In the genomic region with DNA sequence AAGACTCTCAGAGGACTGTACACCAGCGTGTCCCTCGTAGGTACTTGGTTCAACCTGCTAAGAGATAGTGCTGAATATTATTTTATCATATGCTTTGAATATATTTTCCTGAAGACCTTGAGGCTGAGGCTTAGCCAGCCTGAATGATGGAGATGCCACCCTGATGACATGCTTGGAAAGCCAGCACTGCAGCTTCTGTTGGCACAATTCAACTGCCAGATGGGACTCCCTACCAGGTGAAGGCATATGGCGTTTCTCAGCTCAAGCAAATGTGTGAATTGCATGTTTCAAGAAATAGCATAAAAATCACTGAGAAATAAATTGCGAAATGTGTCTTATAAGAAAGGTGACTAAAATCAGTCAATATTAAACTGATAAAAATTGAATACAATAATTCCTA, we compare ENCODE assay signal across 22 cellular contexts.
"Had no signal": no experiment of that assay in that cellular context is flagged by ENCODE, and none has a peak within 500 bp of the region (broad histone marks: within the 10 kb centered on the region; RNA-seq: fewer than 3 reads in every experiment).

No MANE protein-coding gene starts in this region.

- H3K4me1 Mint-ChIP-seq: activated naive CD8-positive, alpha-beta T cell treated with anti-CD3 and anti-CD28 coated beads for 36 hours; stimulated activated memory B cell treated with anti-CD40 and anti-IgM and Interleukin-4, amounts not matched to agents 10 μg/mL and 1 μg/mL and 100 μg/mL, for 72 hours had no signal

- H3K36me3 Mint-ChIP-seq: activated naive CD8-positive, alpha-beta T cell treated with anti-CD3 and anti-CD28 coated beads for 36 hours; natural killer cell treated with Interleukin-12 subunit alpha and Interleukin-12 subunit beta and Interleukin-15 and Interleukin-18, amount 100 ng/mL, for 72 hours; stimulated activated memory B cell treated with anti-CD40 and anti-IgM and Interleukin-4, amounts not matched to agents 10 μg/mL and 1 μg/mL and 100 μg/mL, for 72 hours had no signal

- H3K4me3 Mint-ChIP-seq: activated naive CD8-positive, alpha-beta T cell treated with anti-CD3 and anti-CD28 coated beads for 36 hours; activated T-helper 1 cell treated with anti-CD3 and anti-CD28 coated beads, Interleukin-12 subunit alpha, Interleukin-12 subunit beta, Interleukin-2, Interleukin-4 antibody, amounts not matched to agents 30 ng/mL and 10 ng/mL and 1 ng/mL, durations not matched to agents 14 hours and 24 hours and 36 hours; effector memory CD8-positive, alpha-beta T cell; natural killer cell treated with Interleukin-12 subunit alpha and Interleukin-12 subunit beta and Interleukin-15 and Interleukin-18, amount 100 ng/mL, for 72 hours; stimulated activated memory B cell treated with anti-CD40 and anti-IgM and Interleukin-4, amounts not matched to agents 10 μg/mL and 1 μg/mL and 100 μg/mL, for 72 hours had no signal

- DNase-seq: activated CD4-positive, alpha-beta T cell treated with anti-CD3 and anti-CD28 coated beads, Interleukin-2, amount 50 U/mL, for 1 hour; activated gamma-delta T cell treated with Interleukin-2 at 50 U/mL for 16 hours; activated naive CD8-positive, alpha-beta T cell treated with anti-CD3 and anti-CD28 coated beads for 36 hours; activated T-cell treated with anti-CD3 and anti-CD28 coated beads for 4 hours; amniotic stem cell; effector memory CD8-positive, alpha-beta T cell; foreskin keratinocyte; islet precursor cell; left colon; lower lobe of right lung; sigmoid colon; stimulated activated CD4-positive, alpha-beta T cell treated with anti-CD3 and anti-CD28 coated beads, Interleukin-4, amount 100 ng/mL, for 4 hours; testis; upper lobe of right lung had no signal

- H3K27me3 ChIP-seq: cardiac muscle cell, foreskin keratinocyte, hepatocyte, neutrophil, sigmoid colon, testis had no signal

- H3K4me3 ChIP-seq: cardiac muscle cell, hepatocyte, lower lobe of right lung, sigmoid colon, testis, upper lobe of right lung had no signal

- H3K27ac ChIP-seq: cardiac muscle cell, epithelial cell of prostate, foreskin keratinocyte, hepatocyte, lower lobe of right lung, neutrophil, sigmoid colon, testis, upper lobe of right lung had no signal

- H3K27ac Mint-ChIP-seq: activated naive CD8-positive, alpha-beta T cell treated with anti-CD3 and anti-CD28 coated beads for 36 hours; activated T-helper 1 cell treated with anti-CD3 and anti-CD28 coated beads, Interleukin-12 subunit alpha, Interleukin-12 subunit beta, Interleukin-2, Interleukin-4 antibody, amounts not matched to agents 30 ng/mL and 10 ng/mL and 1 ng/mL, durations not matched to agents 14 hours and 24 hours and 36 hours; effector memory CD8-positive, alpha-beta T cell; natural killer cell treated with Interleukin-12 subunit alpha and Interleukin-12 subunit beta and Interleukin-15 and Interleukin-18, amount 100 ng/mL, for 72 hours; stimulated activated memory B cell treated with anti-CD40 and anti-IgM and Interleukin-4, amounts not matched to agents 10 μg/mL and 1 μg/mL and 100 μg/mL, for 72 hours had no signal

- H3K36me3 ChIP-seq: cardiac muscle cell, lower lobe of right lung, neutrophil, sigmoid colon, upper lobe of right lung had no signal

- H3K9me3 ChIP-seq: lower lobe of right lung, neutrophil, sigmoid colon, testis, upper lobe of right lung had no signal

- H3K4me1 ChIP-seq: foreskin keratinocyte, lower lobe of right lung, testis, upper lobe of right lung had no signal

- H3K9me3 Mint-ChIP-seq: activated naive CD8-positive, alpha-beta T cell treated with anti-CD3 and anti-CD28 coated beads for 36 hours; activated T-helper 1 cell treated with anti-CD3 and anti-CD28 coated beads, Interleukin-12 subunit alpha, Interleukin-12 subunit beta, Interleukin-2, Interleukin-4 antibody, amounts not matched to agents 30 ng/mL and 10 ng/mL and 1 ng/mL, durations not matched to agents 14 hours and 24 hours and 36 hours; effector memory CD8-positive, alpha-beta T cell; natural killer cell treated with Interleukin-12 subunit alpha and Interleukin-12 subunit beta and Interleukin-15 and Interleukin-18, amount 100 ng/mL, for 72 hours; stimulated activated memory B cell treated with anti-CD40 and anti-IgM and Interleukin-4, amounts not matched to agents 10 μg/mL and 1 μg/mL and 100 μg/mL, for 72 hours had no signal

- ATAC-seq: activated CD4-positive, CD25-positive, alpha-beta regulatory T cell treated with anti-CD3 and anti-CD28 coated beads, Interleukin-2, amount 50 U/mL, for 24 hours; effector memory CD8-positive, alpha-beta T cell; foreskin keratinocyte; left colon; lower lobe of right lung; natural killer cell treated with Interleukin-12 subunit alpha and Interleukin-12 subunit beta and Interleukin-15 and Interleukin-18, amount 100 ng/mL, for 72 hours; stimulated activated memory B cell treated with anti-CD40 and anti-IgM and Interleukin-4, amounts not matched to agents 10 μg/mL and 1 μg/mL and 100 μg/mL, for 72 hours; upper lobe of right lung had no signal
